ENCODE assay signal across 18 cellular contexts in the genomic region with DNA sequence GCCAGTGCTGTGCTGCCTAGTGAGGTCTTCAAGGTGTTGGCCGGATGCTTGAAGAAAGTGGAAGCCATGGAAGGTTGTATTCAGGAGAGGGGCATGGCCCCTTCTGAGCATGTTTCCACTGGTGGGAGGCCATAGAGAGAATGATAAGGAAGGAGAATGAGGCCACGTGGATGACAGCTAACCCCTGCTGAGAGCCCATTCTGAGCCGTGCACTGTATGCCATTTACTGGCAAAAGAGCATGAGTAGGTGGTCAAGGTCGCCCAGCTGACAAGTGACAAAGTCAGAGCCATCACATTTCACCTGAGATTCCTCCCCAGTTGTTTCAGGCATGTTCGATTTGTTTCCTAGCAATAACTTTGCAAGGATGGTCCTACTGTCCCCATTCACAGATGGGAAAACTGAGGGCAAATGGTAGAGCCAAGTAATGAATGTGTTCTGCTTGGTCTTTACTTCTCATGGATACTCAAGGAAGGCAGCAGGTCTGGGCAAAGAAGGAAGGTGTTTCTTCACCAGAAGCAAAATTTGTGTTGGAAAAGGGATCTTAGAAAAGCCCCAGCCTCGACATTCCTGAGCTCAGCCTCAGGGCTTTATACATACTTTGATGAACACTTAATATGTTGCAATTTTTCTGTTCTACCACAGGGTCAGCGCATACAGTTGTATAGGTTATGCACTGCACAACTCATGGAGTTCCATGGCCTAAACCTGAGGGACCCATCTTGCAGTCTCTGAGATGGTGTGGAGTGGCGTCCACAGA.
"Had no signal": no experiment of that assay in that cellular context is flagged by ENCODE, and none has a peak within 500 bp of the region (broad histone marks: within the 10 kb centered on the region; RNA-seq: fewer than 3 reads in every experiment).

No MANE protein-coding gene starts in this region.

- H3K27me3 Mint-ChIP-seq: activated naive CD8-positive, alpha-beta T cell had no signal

- H3K27me3 ChIP-seq: right atrium auricular region had no signal

- H3K4me1 ChIP-seq: right atrium auricular region had no signal

- FAIRE-seq: kidney, TTC549 had no signal

- H3K36me3 Mint-ChIP-seq: activated naive CD8-positive, alpha-beta T cell; type B pancreatic cell had no signal

- H3K27ac Mint-ChIP-seq: activated naive CD8-positive, alpha-beta T cell; activated T-helper 1 cell treated with anti-CD3 and anti-CD28 coated beads, Interleukin-12 subunit alpha, Interleukin-12 subunit beta, Interleukin-2, Interleukin-4 antibody, amounts not matched to agents 30 ng/mL and 10 ng/mL and 1 ng/mL, durations not matched to agents 14 hours and 24 hours and 36 hours; nephron progenitor cell; stimulated activated naive CD8-positive, alpha-beta T cell treated with anti-CD3 and anti-CD28 coated beads, Interleukin-15, amount 100 ng/mL, for 72 hours; T-helper 2 cell treated with Interferon-gamma antibody and Interleukin-4, amounts not matched to agents 5 μg/mL and 100 μg/mL, for 36 hours; type B pancreatic cell had no signal

- H3K9me3 ChIP-seq: right atrium auricular region had no signal

- DNase-seq: activated CD4-positive, alpha-beta T cell treated with anti-CD3 and anti-CD28 coated beads, Interleukin-2, amount 50 U/mL, for 4 hours; activated gamma-delta T cell treated with Interleukin-2 at 50 U/mL for 16 hours; activated T-cell treated with anti-CD3 and anti-CD28 coated beads for 4 hours; caudate nucleus; dorsolateral prefrontal cortex; foreskin fibroblast; glutamatergic neuron; hippocampal formation; kidney; nephron progenitor cell; stimulated activated naive CD8-positive, alpha-beta T cell treated with anti-CD3 and anti-CD28 coated beads, Interleukin-15, amount 100 ng/mL, for 72 hours had no signal

- H3K27ac ChIP-seq: epithelial cell of prostate, right atrium auricular region had no signal

- H3K9me3 Mint-ChIP-seq: nephron progenitor cell, type B pancreatic cell had no signal

- H3K4me3 Mint-ChIP-seq: activated naive CD8-positive, alpha-beta T cell; activated T-helper 1 cell treated with anti-CD3 and anti-CD28 coated beads, Interleukin-12 subunit alpha, Interleukin-12 subunit beta, Interleukin-2, Interleukin-4 antibody, amounts not matched to agents 30 ng/mL and 10 ng/mL and 1 ng/mL, durations not matched to agents 14 hours and 24 hours and 36 hours; nephron progenitor cell; stimulated activated naive CD8-positive, alpha-beta T cell treated with anti-CD3 and anti-CD28 coated beads, Interleukin-15, amount 100 ng/mL, for 72 hours; T-helper 2 cell treated with Interferon-gamma antibody and Interleukin-4, amounts not matched to agents 5 μg/mL and 100 μg/mL, for 36 hours; type B pancreatic cell had no signal

- H3K4me3 ChIP-seq: dorsolateral prefrontal cortex, right atrium auricular region had no signal

- H3K36me3 ChIP-seq: right atrium auricular region had no signal
